12 cellular contexts compared by ENCODE assay signal in the genomic region with DNA sequence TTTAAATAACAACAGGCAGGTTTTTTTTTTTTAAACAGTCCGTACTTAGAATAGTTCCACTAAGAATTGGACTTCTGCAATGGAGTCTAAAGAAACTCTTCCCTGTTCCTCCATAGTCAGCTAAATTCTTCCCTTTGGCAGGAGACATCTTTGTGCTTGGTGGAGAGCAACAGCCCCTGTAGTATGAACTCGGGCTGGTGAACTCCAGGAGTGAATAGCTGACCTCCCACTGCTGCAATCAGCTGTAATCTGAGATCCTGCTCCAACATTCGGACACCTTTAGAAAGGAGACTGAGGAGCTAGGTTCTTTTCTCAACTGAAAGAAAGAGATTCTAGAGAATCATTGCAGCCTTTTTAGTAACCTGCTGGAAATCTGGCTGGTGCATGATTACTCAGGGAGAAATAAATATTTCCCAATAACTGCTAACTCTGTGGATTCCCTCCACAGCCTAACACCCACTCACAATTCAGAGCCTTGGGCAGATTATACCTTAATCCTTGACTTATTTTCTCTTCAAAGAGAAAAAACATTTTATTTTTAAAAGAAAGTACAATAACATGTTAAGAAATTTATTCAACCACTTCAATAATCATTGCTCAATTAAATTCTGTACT. TPM values are rescaled to one million over a fixed set of nuclear protein-coding genes. Genes with fewer than 3 reads are reported as not detected.
"Had no signal": no experiment of that assay in that cellular context is flagged by ENCODE, and none has a peak within 500 bp of the region (broad histone marks: within the 10 kb centered on the region; RNA-seq: fewer than 3 reads in every experiment).

No MANE protein-coding gene starts in this region.

- H3K4me3 ChIP-seq: adrenal gland, cardiac muscle cell, lower lobe of right lung, transverse colon, vagina had no signal

- H3K9me3 ChIP-seq: adrenal gland, lower lobe of right lung, transverse colon, vagina had no signal

- ATAC-seq: activated T-cell treated with anti-CD3 and anti-CD28 coated beads, Interleukin-2, amount 50 U/mL, for 4 hours; lower lobe of right lung; sciatic nerve; stimulated activated naive CD8-positive, alpha-beta T cell treated with anti-CD3 and anti-CD28 coated beads, Interleukin-15, Interleukin-2, amounts not matched to agents 100 U/mL and 50 U/mL, for 24 hours had no signal

- H3K27ac ChIP-seq: adrenal gland, cardiac muscle cell, lower lobe of right lung, transverse colon, vagina, WERI-Rb-1 had no signal

- H3K36me3 ChIP-seq: adrenal gland, cardiac muscle cell, lower lobe of right lung, transverse colon, vagina, WERI-Rb-1 had no signal

- H3K4me1 ChIP-seq: adrenal gland, lower lobe of right lung, transverse colon, vagina had no signal

- H3K27me3 ChIP-seq: adrenal gland, cardiac muscle cell, transverse colon, vagina had no signal

- DNase-seq: activated CD4-positive, alpha-beta memory T cell treated with anti-CD3 and anti-CD28 coated beads, Interleukin-2, amount 10 ng/mL, durations not matched to agents 7 days and 5 days; activated CD4-positive, alpha-beta T cell treated with anti-CD3 and anti-CD28 coated beads for 4 hours; activated effector memory CD4-positive, alpha-beta T cell treated with Interleukin-2 at 50 U/mL for 16 hours; activated T-cell treated with anti-CD3 and anti-CD28 coated beads, Interleukin-2, amount 50 U/mL, for 4 hours; adrenal gland; lower lobe of right lung; stimulated activated naive CD8-positive, alpha-beta T cell treated with anti-CD3 and anti-CD28 coated beads, Interleukin-15, Interleukin-2, amounts not matched to agents 100 U/mL and 50 U/mL, for 24 hours; transverse colon; WERI-Rb-1 had no signal

RNA-seq across cellular contexts. Expression of gene DBX2, which starts 25.6 kb away (rescaled TPM):
- polyA plus RNA-seq: cardiac muscle cell had no signal
